ENCODE assay signal across 7 cellular contexts in the genomic region with DNA sequence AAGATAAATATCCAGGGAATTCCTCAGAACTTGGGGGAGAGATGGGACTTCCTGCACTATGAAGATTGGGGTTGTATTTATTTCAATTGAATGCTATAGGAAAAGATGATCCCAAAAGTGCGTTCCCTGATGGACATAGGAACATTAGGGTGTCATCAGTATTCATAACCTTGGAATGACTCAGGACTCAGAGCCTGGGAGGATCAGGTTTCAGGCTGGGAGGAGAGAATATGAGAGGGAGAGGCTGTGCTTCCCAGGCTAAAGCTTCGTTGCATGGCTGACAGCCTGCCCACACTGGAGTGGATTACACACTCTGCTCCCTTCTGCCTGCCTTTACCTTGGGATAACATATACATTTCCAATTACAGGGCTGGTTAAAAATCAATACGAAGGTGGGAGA.
DNase-seq lines count a peak whose midpoint lies in the region; ATAC-seq and TF ChIP-seq lines count a peak whose summit lies in the region.

No MANE protein-coding gene starts in this region.

- TF ChIP-seq POLR2A in esophagus muscularis mucosa (IDR thresholded peaks at IDR 0.05; ENCODE audit: low read depth): no peak

- 21% methylated on average over 3 of the region's 3 CpGs for WGBS in esophagus muscularis mucosa
- 22 to 32% (median 26%) methylated on average over 3 of the region's 3 CpGs for WGBS in psoas muscle, 3 donors

- H3K27ac ChIP-seq in GM23338 (ENCODE audit: low read depth): no peak overlapping the region
- H3K27ac ChIP-seq in esophagus muscularis mucosa (replicated peaks in 1 of 4): no peak overlapping the region
- no peak overlapping the region for H3K27ac ChIP-seq in psoas muscle

- H3K27me3 ChIP-seq in GM23338 (ENCODE audit: insufficient read depth) (no peaks in the 10 kb centered on the region), esophagus muscularis mucosa (no peaks in the 10 kb centered on the region), psoas muscle (ENCODE audit: insufficient read depth in 3 of 3, low read length in 2 of 3) (no peaks in the 10 kb centered on the region)

- no peaks in the 10 kb centered on the region for H3K36me3 Mint-ChIP-seq in GM23338 (ENCODE audit: low read depth)

- H3K9me3 Mint-ChIP-seq in GM23338: no peaks in the 10 kb centered on the region

- ATAC-seq in GM23338 (peak; percentile 79), psoas muscle (peak; percentile 54 to 84 (median 70)), HG03469 (IDR thresholded peaks at IDR 0.05; ENCODE audit: unreplicated experiment) (no peak), GM21723 (IDR thresholded peaks at IDR 0.05; ENCODE audit: unreplicated experiment) (no peak)

- H3K27ac Mint-ChIP-seq in GM23338: peak overlapping the region; percentile 88

- no peaks in the 10 kb centered on the region for H3K79me2 ChIP-seq in GM23338 (replicated peaks; ENCODE audit: insufficient read depth)

- peaks cover 11% of the 10 kb centered on the region for H3K4me1 Mint-ChIP-seq in GM23338

- H3K4me3 Mint-ChIP-seq in GM23338: no peak overlapping the region

- H3K4me1 ChIP-seq in GM23338 (ENCODE audit: insufficient read depth) (peaks cover 16% of the 10 kb centered on the region; the same call in 1 of the 2 replicates), esophagus muscularis mucosa (peaks cover 0 to 3% (median 2%) of the 10 kb centered on the region in 4 donors), psoas muscle (peaks cover 3% of the 10 kb centered on the region)

- no peaks in the 10 kb centered on the region for H4K20me1 ChIP-seq in GM23338 (replicated peaks; ENCODE audit: insufficient read depth)

- peak overlapping the region; percentile 77; the same call in 1 of the 2 replicates for H2AFZ ChIP-seq in GM23338

- peak; percentile 37 for DNase-seq in GM23338 (ENCODE audit: low spot score)
- DNase-seq in NCI-H526 (lab: John Stamatoyannopoulos, UW): peak; percentile 19 to 68
- DNase-seq in esophagus muscularis mucosa (ENCODE audit: extremely low spot score): peak; percentile 77
- DNase-seq in psoas muscle: no peak
- DNase-seq in NCI-H146 treated with DMSO at 0.1 percent for 48 hours (lab: John Stamatoyannopoulos, UW; ENCODE audit: unreplicated experiment): no peak

- no peak overlapping the region for H3K4me3 ChIP-seq in GM23338
- no peak overlapping the region for H3K4me3 ChIP-seq in esophagus muscularis mucosa
- H3K4me3 ChIP-seq in psoas muscle: no peak overlapping the region

- no peak for TF ChIP-seq EP300 in esophagus muscularis mucosa (IDR thresholded peaks at IDR 0.05)

- H3F3A ChIP-seq in GM23338 (replicated peaks; ENCODE audit: low read depth): no peaks in the 10 kb centered on the region

- H3K9me2 ChIP-seq in GM23338 (ENCODE audit: insufficient read depth): no peaks in the 10 kb centered on the region; the same call in 1 of the 2 replicates

- intact Hi-C loops in esophagus muscularis mucosa (cut with DNase I): no loop called here
- intact Hi-C loops in psoas muscle (cut with DNase I): no loop called here

- no peaks in the 10 kb centered on the region for H3K36me3 ChIP-seq in GM23338 (ENCODE audit: insufficient read depth)
- no peaks in the 10 kb centered on the region for H3K36me3 ChIP-seq in esophagus muscularis mucosa
- no peaks in the 10 kb centered on the region for H3K36me3 ChIP-seq in psoas muscle (ENCODE audit: insufficient read depth in 1 of 2, low read depth in 1 of 2)

- no peak for TF ChIP-seq CTCF in GM23338 (conservative IDR thresholded peaks at IDR 0.05; ENCODE audit: low read depth in 2 of 2)
- no peak for TF ChIP-seq CTCF in esophagus muscularis mucosa (IDR thresholded peaks at IDR 0.05)
- no peak for TF ChIP-seq CTCF in psoas muscle (IDR thresholded peaks at IDR 0.05)

- no peak overlapping the region for H3K4me2 ChIP-seq in GM23338

- H3K27me3 Mint-ChIP-seq in GM23338 (ENCODE audit: insufficient read depth, low read depth, poor library complexity): no peaks in the 10 kb centered on the region

- no peaks in the 10 kb centered on the region for H3K9me3 ChIP-seq in esophagus muscularis mucosa
- no peaks in the 10 kb centered on the region for H3K9me3 ChIP-seq in psoas muscle

TF ChIP-seq in GM23338, 12 proteins besides CTCF, POLR2A, EP300 and RAD21 (continues in another document):
- TF ChIP-seq ZNF114 (CRISPR knock-in tag; IDR thresholded peaks at IDR 0.05) (no peak), POLR2AphosphoS5 (IDR thresholded peaks at IDR 0.05; ENCODE audit: low read depth) (no peak), CREB1 (CRISPR knock-in tag; IDR thresholded peaks at IDR 0.05; ENCODE audit: low read depth) (no peak), STAT1 (IDR thresholded peaks at IDR 0.05; ENCODE audit: unreplicated experiment) (no peak), EZH2phosphoT487 (IDR thresholded peaks at IDR 0.05; ENCODE audit: unreplicated experiment) (no peak), JUNB (IDR thresholded peaks at IDR 0.05; ENCODE audit: unreplicated experiment) (no peak), NANOG (IDR thresholded peaks at IDR 0.05; ENCODE audit: borderline replicate concordance) (no peak)
- TF ChIP-seq, protein P1, sequence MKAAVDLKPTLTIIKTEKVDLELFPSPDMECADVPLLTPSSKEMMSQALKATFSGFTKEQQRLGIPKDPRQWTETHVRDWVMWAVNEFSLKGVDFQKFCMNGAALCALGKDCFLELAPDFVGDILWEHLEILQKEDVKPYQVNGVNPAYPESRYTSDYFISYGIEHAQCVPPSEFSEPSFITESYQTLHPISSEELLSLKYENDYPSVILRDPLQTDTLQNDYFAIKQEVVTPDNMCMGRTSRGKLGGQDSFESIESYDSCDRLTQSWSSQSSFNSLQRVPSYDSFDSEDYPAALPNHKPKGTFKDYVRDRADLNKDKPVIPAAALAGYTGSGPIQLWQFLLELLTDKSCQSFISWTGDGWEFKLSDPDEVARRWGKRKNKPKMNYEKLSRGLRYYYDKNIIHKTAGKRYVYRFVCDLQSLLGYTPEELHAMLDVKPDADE (IDR thresholded peaks at IDR 0.05): no peak
- TF ChIP-seq, protein P2, sequence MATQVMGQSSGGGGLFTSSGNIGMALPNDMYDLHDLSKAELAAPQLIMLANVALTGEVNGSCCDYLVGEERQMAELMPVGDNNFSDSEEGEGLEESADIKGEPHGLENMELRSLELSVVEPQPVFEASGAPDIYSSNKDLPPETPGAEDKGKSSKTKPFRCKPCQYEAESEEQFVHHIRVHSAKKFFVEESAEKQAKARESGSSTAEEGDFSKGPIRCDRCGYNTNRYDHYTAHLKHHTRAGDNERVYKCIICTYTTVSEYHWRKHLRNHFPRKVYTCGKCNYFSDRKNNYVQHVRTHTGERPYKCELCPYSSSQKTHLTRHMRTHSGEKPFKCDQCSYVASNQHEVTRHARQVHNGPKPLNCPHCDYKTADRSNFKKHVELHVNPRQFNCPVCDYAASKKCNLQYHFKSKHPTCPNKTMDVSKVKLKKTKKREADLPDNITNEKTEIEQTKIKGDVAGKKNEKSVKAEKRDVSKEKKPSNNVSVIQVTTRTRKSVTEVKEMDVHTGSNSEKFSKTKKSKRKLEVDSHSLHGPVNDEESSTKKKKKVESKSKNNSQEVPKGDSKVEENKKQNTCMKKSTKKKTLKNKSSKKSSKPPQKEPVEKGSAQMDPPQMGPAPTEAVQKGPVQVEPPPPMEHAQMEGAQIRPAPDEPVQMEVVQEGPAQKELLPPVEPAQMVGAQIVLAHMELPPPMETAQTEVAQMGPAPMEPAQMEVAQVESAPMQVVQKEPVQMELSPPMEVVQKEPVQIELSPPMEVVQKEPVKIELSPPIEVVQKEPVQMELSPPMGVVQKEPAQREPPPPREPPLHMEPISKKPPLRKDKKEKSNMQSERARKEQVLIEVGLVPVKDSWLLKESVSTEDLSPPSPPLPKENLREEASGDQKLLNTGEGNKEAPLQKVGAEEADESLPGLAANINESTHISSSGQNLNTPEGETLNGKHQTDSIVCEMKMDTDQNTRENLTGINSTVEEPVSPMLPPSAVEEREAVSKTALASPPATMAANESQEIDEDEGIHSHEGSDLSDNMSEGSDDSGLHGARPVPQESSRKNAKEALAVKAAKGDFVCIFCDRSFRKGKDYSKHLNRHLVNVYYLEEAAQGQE (IDR thresholded peaks at IDR 0.05; ENCODE audit: unreplicated experiment): no peak

Comparison
In these comparisons a context has a peak if more than half of its experiments do, and no peak if none do; other contexts are left out.
1. ATAC-seq: peak in GM23338 (single experiment) and psoas muscle (4 of 4); none in HG03469 (single experiment) and GM21723 (single experiment).
2. DNase-seq: peak in GM23338 (single experiment), NCI-H526 (2 of 2) and esophagus muscularis mucosa (single experiment); none in psoas muscle (0 of 2) and NCI-H146 treated with DMSO at 0.1 percent for 48 hours (single experiment).